In the genomic region with DNA sequence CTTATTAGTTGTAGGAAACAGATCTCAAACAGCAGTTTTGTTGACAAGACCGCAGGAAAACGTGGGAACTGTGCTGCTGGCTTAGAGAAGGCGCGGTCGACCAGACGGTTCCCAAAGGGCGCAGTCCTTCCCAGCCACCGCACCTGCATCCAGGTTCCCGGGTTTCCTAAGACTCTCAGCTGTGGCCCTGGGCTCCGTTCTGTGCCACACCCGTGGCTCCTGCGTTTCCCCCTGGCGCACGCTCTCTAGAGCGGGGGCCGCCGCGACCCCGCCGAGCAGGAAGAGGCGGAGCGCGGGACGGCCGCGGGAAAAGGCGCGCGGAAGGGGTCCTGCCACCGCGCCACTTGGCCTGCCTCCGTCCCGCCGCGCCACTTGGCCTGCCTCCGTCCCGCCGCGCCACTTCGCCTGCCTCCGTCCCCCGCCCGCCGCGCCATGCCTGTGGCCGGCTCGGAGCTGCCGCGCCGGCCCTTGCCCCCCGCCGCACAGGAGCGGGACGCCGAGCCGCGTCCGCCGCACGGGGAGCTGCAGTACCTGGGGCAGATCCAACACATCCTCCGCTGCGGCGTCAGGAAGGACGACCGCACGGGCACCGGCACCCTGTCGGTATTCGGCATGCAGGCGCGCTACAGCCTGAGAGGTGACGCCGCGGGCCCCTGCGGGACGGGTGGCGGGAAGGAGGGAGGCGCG, we compare ENCODE assay signal across 8 cellular contexts. TPM values are rescaled to one million over a fixed set of nuclear protein-coding genes. Genes with fewer than 3 reads are reported as not detected.
DNase-seq lines count a peak whose midpoint lies in the region; ATAC-seq and TF ChIP-seq lines count a peak whose summit lies in the region.

Gene TYMS (plus strand): TSS at position 343 of the 687 bp plus-strand sequence. CDS start 90 bp downstream, at position 433.

- H3K9ac ChIP-seq in OCI-LY3 (ENCODE audit: low read length) (peak within 1 kb of the TSS; percentile 87), trophoblast cell (ENCODE audit: low read length) (peak within 1 kb of the TSS; percentile 87)

- peak within 1 kb of the TSS; percentile 94 for H4K91ac ChIP-seq in trophoblast cell (ENCODE audit: low read depth, low read length)

- peak within 1 kb of the TSS; percentile 61 for H3K4ac ChIP-seq in trophoblast cell (ENCODE audit: low read depth, low read length)

- peaks cover 14% of the 10 kb centered on the region for H3F3A ChIP-seq in GM23338 (replicated peaks; ENCODE audit: low read depth)

- H3K4me1 ChIP-seq in GM23338 (ENCODE audit: insufficient read depth) (peaks cover 10% of the 10 kb centered on the region), OCI-LY3 (ENCODE audit: low read length) (peaks cover 11% of the 10 kb centered on the region), trophoblast cell (ENCODE audit: control insufficient read depth in 1 of 2, insufficient read depth in 2 of 2, low read length in 2 of 2) (peaks cover 4 to 5% of the 10 kb centered on the region in 2 experiments)

- peak within 1 kb of the TSS; percentile 76 for H4K12ac ChIP-seq in trophoblast cell (ENCODE audit: low read depth, low read length)

- DNase-seq in GM04504 (ENCODE audit: low read depth) (peak; percentile 10), GM23338 (ENCODE audit: low spot score) (peak; percentile 90), KBM-7 (peak; percentile 90), glomerular visceral epithelial cell (ENCODE audit: extremely low spot score) (peak; percentile 84), trophoblast cell (peak; percentile 38 to 57), mucosa of gallbladder (ENCODE audit: low spot score) (no peak)
- peak; percentile 7 for DNase-seq in activated effector memory CD4-positive, alpha-beta T cell treated with Interleukin-2 at 50 U/mL for 16 hours

- in situ Hi-C loops in KBM-7 (cut with MboI; ENCODE audit: low pct_unique_long_range_greater_than_20kb, low sequenced_read_pairs): no loop called here

- H3K4me3 ChIP-seq in GM23338 (peak within 1 kb of the TSS; percentile 95), OCI-LY3 (ENCODE audit: low read length) (peak within 1 kb of the TSS; percentile 91), trophoblast cell (ENCODE audit: low read depth, low read length) (peak within 1 kb of the TSS; percentile 97)

- H3K27ac ChIP-seq in GM23338 (ENCODE audit: low read depth) (peak within 1 kb of the TSS; percentile 88), OCI-LY3 (ENCODE audit: low read length) (peak within 1 kb of the TSS; percentile 67), trophoblast cell (ENCODE audit: low read depth, low read length) (peak within 1 kb of the TSS; percentile 91)

- H4K20me1 ChIP-seq in GM23338 (replicated peaks; ENCODE audit: insufficient read depth): peaks cover 4% of the 10 kb centered on the region; the same call in 1 of the 2 replicates
- peaks cover 9% of the 10 kb centered on the region for H4K20me1 ChIP-seq in OCI-LY3 (ENCODE audit: insufficient read depth, low read length)

- peak within 1 kb of the TSS; percentile 80 for H3K18ac ChIP-seq in trophoblast cell (ENCODE audit: low read length)

- peak within 1 kb of the TSS; percentile 57 for H2BK120ac ChIP-seq in trophoblast cell (ENCODE audit: insufficient read depth, low read length, poor library complexity)

- peaks cover 13% of the 10 kb centered on the region for H3K9me3 Mint-ChIP-seq in GM23338

- H3K4me1 Mint-ChIP-seq in GM23338: peaks cover 38% of the 10 kb centered on the region

- no CpG with 5 or more reads among the region's 79 CpGs for WGBS in trophoblast cell (ENCODE audit: extremely low coverage, insufficient coverage, insufficient read length)

- H3K14ac ChIP-seq in trophoblast cell (ENCODE audit: low read length): peak within 1 kb of the TSS; percentile 81

- no peaks in the 10 kb centered on the region for H3K9me2 ChIP-seq in GM23338 (ENCODE audit: insufficient read depth)

- peak; percentile 68 for ATAC-seq in GM23338

- H3K27ac Mint-ChIP-seq in GM23338: peak within 1 kb of the TSS; percentile 90

- peaks cover 44% of the 10 kb centered on the region for H3K79me2 ChIP-seq in GM23338 (replicated peaks; ENCODE audit: insufficient read depth)
- H3K79me2 ChIP-seq in OCI-LY3 (ENCODE audit: low read length): peaks cover 51% of the 10 kb centered on the region
- peaks cover 15% of the 10 kb centered on the region for H3K79me2 ChIP-seq in trophoblast cell (ENCODE audit: control insufficient read depth, insufficient read depth, low read length, poor library complexity)

- peak within 1 kb of the TSS; percentile 99 for H2AFZ ChIP-seq in GM23338
- H2AFZ ChIP-seq in OCI-LY3 (ENCODE audit: low read depth, low read length): peak within 1 kb of the TSS; percentile 48
- peak within 1 kb of the TSS; percentile 93 for H2AFZ ChIP-seq in trophoblast cell (ENCODE audit: insufficient read depth, low read length, poor library complexity)

- H3K23ac ChIP-seq in trophoblast cell (ENCODE audit: low read length): peak within 1 kb of the TSS; percentile 52

- H4K8ac ChIP-seq in trophoblast cell (ENCODE audit: low read depth, low read length): peak within 1 kb of the TSS; percentile 90

- peaks cover 15% of the 10 kb centered on the region for H3K27me3 Mint-ChIP-seq in GM23338 (ENCODE audit: insufficient read depth, low read depth, poor library complexity)

- H2BK12ac ChIP-seq in trophoblast cell (ENCODE audit: low read length): peak within 1 kb of the TSS; percentile 1

- peak within 1 kb of the TSS; percentile 94 for H3K4me3 Mint-ChIP-seq in GM23338

- H3K79me1 ChIP-seq in trophoblast cell (ENCODE audit: low read length): peaks cover 16% of the 10 kb centered on the region

- TF ChIP-seq CTCF in GM23338 (conservative IDR thresholded peaks at IDR 0.05; ENCODE audit: low read depth in 2 of 2): no peak
- no peak for TF ChIP-seq CTCF in OCI-LY3 (IDR thresholded peaks at IDR 0.05; ENCODE audit: low read depth, low read length)

- H3K4me2 ChIP-seq in GM23338 (peak within 1 kb of the TSS; percentile 91), OCI-LY3 (ENCODE audit: low read length) (peak within 1 kb of the TSS; percentile 82), trophoblast cell (ENCODE audit: low read length) (peak within 1 kb of the TSS; percentile 93)

- H3K9me3 ChIP-seq in OCI-LY3 (ENCODE audit: insufficient read depth, low read length) (no peaks in the 10 kb centered on the region), trophoblast cell (ENCODE audit: insufficient read depth, low read depth, low read length) (no peaks in the 10 kb centered on the region)

- H3K36me3 Mint-ChIP-seq in GM23338 (ENCODE audit: low read depth): peaks cover 50% of the 10 kb centered on the region

- peaks cover 9% of the 10 kb centered on the region for H3K36me3 ChIP-seq in GM23338 (ENCODE audit: insufficient read depth)
- peaks cover 32% of the 10 kb centered on the region for H3K36me3 ChIP-seq in OCI-LY3 (replicated peaks; ENCODE audit: low read depth, low read length)
- H3K36me3 ChIP-seq in trophoblast cell (ENCODE audit: control insufficient read depth in 1 of 2, insufficient read depth in 2 of 2, low read length in 2 of 2): peaks cover 16 to 17% of the 10 kb centered on the region in 2 experiments

- H2AK5ac ChIP-seq in trophoblast cell (ENCODE audit: low read length): peak within 1 kb of the TSS; percentile 5

- peak within 1 kb of the TSS; percentile 93 for H2BK5ac ChIP-seq in trophoblast cell (ENCODE audit: low read depth, low read length, poor library complexity)

- no peaks in the 10 kb centered on the region for H3K27me3 ChIP-seq in GM23338 (ENCODE audit: insufficient read depth)
- H3K27me3 ChIP-seq in OCI-LY3 (ENCODE audit: low read depth, low read length): no peaks in the 10 kb centered on the region
- H3K27me3 ChIP-seq in trophoblast cell (ENCODE audit: insufficient read depth, low read length): no peaks in the 10 kb centered on the region

TF ChIP-seq in GM23338, 12 proteins besides CTCF, POLR2A, EP300 and RAD21:
- TF ChIP-seq ZNF331 (CRISPR knock-in tag; IDR thresholded peaks at IDR 0.05; ENCODE audit: low read depth) (no peak), POLR2AphosphoS5 (IDR thresholded peaks at IDR 0.05; ENCODE audit: low read depth) (0 out of 2 replicates have a peak, but pooled peaks have one; percentile 35), ZNF114 (CRISPR knock-in tag; IDR thresholded peaks at IDR 0.05) (no peak)

RNA-seq across cellular contexts. Expression of gene TYMS, which starts in this region (rescaled TPM):
- total RNA-seq in GM23338 (2014; rRNA removed; shearing (Covaris generic)): 52.9 and 60.5 TPM in 2 replicates
- polyA plus RNA-seq in GM23338 (2016; fragmentation: Nextera tagmentation; extraction: Ambion mirVana): 62.9 and 72.3 TPM in 2 replicates
- 79.9 and 81.7 TPM in 2 replicates for polyA plus RNA-seq in trophoblast cell (2013)
- 5.8 TPM for total RNA-seq in mucosa of gallbladder

Comparison
In these comparisons a context has a peak if more than half of its experiments do, and no peak if none do; other contexts are left out.
1. H2AFZ ChIP-seq: peak in every context shown above with its lines; median percentile 99 in GM23338; 93 in trophoblast cell; 48 in OCI-LY3.